Comparison of ENCODE assay signal across 1 cellular context in genomic region chr15:62066663-62067447, GRCh38.
TF ChIP-seq lines count a peak whose summit lies in the region.

A gene with protein sequence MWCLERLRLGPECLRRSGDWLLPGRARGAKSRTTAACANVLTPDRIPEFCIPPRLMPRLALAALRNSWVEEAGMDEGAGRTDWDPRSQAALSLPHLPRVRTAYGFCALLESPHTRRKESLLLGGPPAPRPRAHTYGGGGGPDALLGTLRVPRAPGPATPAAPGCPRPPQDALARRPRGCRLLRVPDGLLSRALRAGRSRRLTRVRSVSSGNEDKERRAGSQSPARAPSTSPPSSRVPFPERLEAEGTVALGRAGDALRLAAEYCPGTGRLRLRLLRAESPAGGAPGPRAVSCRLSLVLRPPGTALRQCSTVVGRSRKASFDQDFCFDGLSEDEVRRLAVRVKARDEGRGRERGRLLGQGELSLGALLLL (plus strand): TSS chr15:62066977. CDS start chr15:62067614, 637 bp downstream.

TF ChIP-seq in neural cell, 6 proteins besides CTCF, POLR2A, EP300 and RAD21:
- TF ChIP-seq REST (IDR thresholded peaks at IDR 0.05; ENCODE audit: borderline replicate concordance) = no peak
- peak; percentile 48 for TF ChIP-seq MXI1 (conservative IDR thresholded peaks at IDR 0.05; ENCODE audit: poor library complexity, severe bottlenecking)
TF ChIP-seq in neural cell: peak in this region for 1.
